8 cellular contexts compared by ENCODE assay signal in the genomic region with DNA sequence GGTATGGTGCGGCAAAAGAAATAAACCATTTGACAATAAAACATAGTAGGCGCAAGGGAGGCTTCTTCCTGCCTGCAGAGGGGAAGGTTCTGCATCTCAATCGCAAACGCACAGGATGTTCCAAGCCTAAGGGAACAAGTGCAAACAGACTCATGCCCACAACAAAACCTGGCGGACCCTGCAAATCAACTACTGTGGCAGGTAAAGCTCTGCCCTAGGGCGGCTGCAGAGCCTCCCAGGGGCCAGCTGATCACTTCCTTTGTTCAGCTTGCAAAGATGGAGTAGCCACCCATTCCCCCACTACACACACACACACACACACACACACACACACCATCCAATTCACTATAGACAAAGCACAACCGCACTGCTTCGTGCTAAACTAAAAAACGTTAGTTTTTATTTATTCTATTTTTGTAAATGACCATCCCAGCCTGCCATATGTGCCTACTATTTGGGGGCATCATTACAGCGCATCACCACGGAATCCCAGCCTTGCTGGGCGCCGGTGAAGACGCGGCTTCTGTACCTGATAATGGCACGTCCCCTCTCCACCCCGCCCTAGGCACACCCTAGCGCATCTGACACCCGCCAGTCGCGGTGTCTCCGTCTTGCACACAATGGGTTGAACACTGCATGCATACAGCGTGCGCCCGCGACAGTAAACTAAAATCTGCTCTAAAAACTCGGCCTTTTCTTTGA. TPM values are rescaled to one million over a fixed set of nuclear protein-coding genes. Genes with fewer than 3 reads are reported as not detected.
DNase-seq lines count a peak whose midpoint lies in the region; ATAC-seq and TF ChIP-seq lines count a peak whose summit lies in the region.

No MANE protein-coding gene starts in this region.

- H3K36me3 ChIP-seq in mesenchymal stem cell (ENCODE audit: control insufficient read depth in 1 of 2, insufficient read depth in 2 of 2, low read depth in 1 of 2, low read length in 2 of 2) (no peaks in the 10 kb centered on the region), uterus (no peaks in the 10 kb centered on the region)

- no peak overlapping the region for H2BK5ac ChIP-seq in mesenchymal stem cell (ENCODE audit: low read depth, low read length, poor library complexity, severe bottlenecking)

- intact Hi-C loops in Right ventricle myocardium superior (cut with DNase I) (loop anchor here (5.0 kb wide), 1 partner anchor 125 kb away; no protein-coding TSS in a partner anchor), left cardiac atrium (cut with DNase I) (loop anchor here (5.0 to 10.0 kb wide), 6 partner anchors 55 to 227 kb away; no protein-coding TSS in a partner anchor), uterus (cut with DNase I; ENCODE audit: low total_unique reads) (loop anchor here (5.0 to 10.0 kb wide), 2 partner anchors 53 to 105 kb away; no protein-coding TSS in a partner anchor)

- H2BK120ac ChIP-seq in mesenchymal stem cell (ENCODE audit: low read depth, low read length), result no peak overlapping the region

- H3K4me1 ChIP-seq in mesenchymal stem cell (ENCODE audit: control insufficient read depth, insufficient read depth, low read depth, low read length), result peaks cover 13% of the 10 kb centered on the region
- peaks cover 0 to 4% of the 10 kb centered on the region in 2 donors for H3K4me1 ChIP-seq in uterus

- H3K14ac ChIP-seq in mesenchymal stem cell (ENCODE audit: low read length in 2 of 2), result peak overlapping the region in 1 of 2 experiments; percentile 86

- H3K4me2 ChIP-seq in mesenchymal stem cell (ENCODE audit: low read length, poor library complexity, severe bottlenecking), result peak overlapping the region; percentile 99

- H3K4ac ChIP-seq in mesenchymal stem cell (ENCODE audit: low read depth in 1 of 2, low read length in 2 of 2), result peak overlapping the region in 1 of 2 experiments; percentile 78

- ATAC-seq in Right ventricle myocardium superior (ENCODE audit: poor library complexity) (no peak), left cardiac atrium (no peak), HG02840 (IDR thresholded peaks at IDR 0.05; ENCODE audit: low FRiP score, unreplicated experiment) (no peak)

- H3K9me3 ChIP-seq in mesenchymal stem cell (ENCODE audit: control insufficient read depth, low read length) (no peaks in the 10 kb centered on the region), uterus (no peaks in the 10 kb centered on the region)

- in situ Hi-C loops in astrocyte of the spinal cord (cut with HindIII; ENCODE audit: low sequenced_read_pairs), result no loop called here

- H3K27me3 ChIP-seq in mesenchymal stem cell (ENCODE audit: control insufficient read depth in 1 of 2, insufficient read depth in 1 of 2, low read length in 2 of 2), result peaks cover 0 to 5% of the 10 kb centered on the region in 2 experiments
- H3K27me3 ChIP-seq in uterus, result no peaks in the 10 kb centered on the region

- peak overlapping the region; percentile 81 for H4K91ac ChIP-seq in mesenchymal stem cell (ENCODE audit: low read length)

- peaks cover 14% of the 10 kb centered on the region for H3K79me1 ChIP-seq in mesenchymal stem cell (replicated peaks; ENCODE audit: low read length, poor library complexity, severe bottlenecking)

- TF ChIP-seq CTCF in astrocyte of the spinal cord (IDR thresholded peaks at IDR 0.05; ENCODE audit: low read depth, low read length) (no peak), uterus (IDR thresholded peaks at IDR 0.05) (no peak)

- peak overlapping the region; percentile 93 for H3K9ac ChIP-seq in mesenchymal stem cell (ENCODE audit: low read length)

- peak overlapping the region; percentile 44 for H2BK15ac ChIP-seq in mesenchymal stem cell (ENCODE audit: low read depth, poor library complexity, severe bottlenecking)

- no peak overlapping the region for H2AFZ ChIP-seq in mesenchymal stem cell (ENCODE audit: low read depth, low read length)

- no peak for TF ChIP-seq POLR2A in uterus (IDR thresholded peaks at IDR 0.05)

- H3K4me3 ChIP-seq in astrocyte of the spinal cord (ENCODE audit: low read depth, low read length) (peak overlapping the region; percentile 90), mesenchymal stem cell (ENCODE audit: insufficient read depth in 1 of 2, low read depth in 1 of 2, low read length in 2 of 2) (peak overlapping the region; percentile 89), uterus (peak overlapping the region; percentile 63 to 96)

- H3K23ac ChIP-seq in mesenchymal stem cell (ENCODE audit: low read length in 2 of 2), result peak overlapping the region in 1 of 2 experiments; percentile 77

- peak overlapping the region in 1 of 2 experiments; percentile 72 for H3K18ac ChIP-seq in mesenchymal stem cell (ENCODE audit: low read depth in 1 of 2, low read length in 2 of 2)

- peak; percentile 43 for DNase-seq in Right ventricle myocardium superior
- DNase-seq in left cardiac atrium, result no peak
- DNase-seq in astrocyte of the spinal cord (ENCODE audit: low read depth, low spot score), result peak; percentile 39
- DNase-seq in mesenchymal stem cell, result no peak
- peak; percentile 30 to 40 for DNase-seq in uterus
- no peak for DNase-seq in activated gamma-delta T cell treated with Interleukin-2 at 50 U/mL for 16 hours
- no peak for DNase-seq in activated CD4-positive, CD25-positive, alpha-beta regulatory T cell (lab: John Stamatoyannopoulos, UW)

- peak overlapping the region; percentile 65 for H4K8ac ChIP-seq in mesenchymal stem cell (ENCODE audit: low read length)

- no peak overlapping the region for H3K27ac ChIP-seq in mesenchymal stem cell (ENCODE audit: low read length, poor library complexity, severe bottlenecking)
- H3K27ac ChIP-seq in uterus, result peak overlapping the region; percentile 94 to 97

- H2AK5ac ChIP-seq in mesenchymal stem cell (ENCODE audit: low read length, severe bottlenecking), result no peak overlapping the region

- WGBS in mesenchymal stem cell, result 23% methylated on average over 18 of the region's 27 CpGs

- H2BK12ac ChIP-seq in mesenchymal stem cell (ENCODE audit: low read length in 2 of 2), result peak overlapping the region; percentile 12 to 43

RNA-seq across cellular contexts. Expression of gene DPYSL3, which starts 57.6 kb away (rescaled TPM):
- total RNA-seq in Right ventricle myocardium superior (20.5 TPM), left cardiac atrium (10 to 100 TPM; 42.4 to 55.7 TPM), uterus (100 to 1,000 TPM; 121 to 213 (median 168) TPM)
- 27.3 TPM for polyA plus RNA-seq in mesenchymal stem cell (2013, experiment 1 of 2)
- polyA plus RNA-seq in mesenchymal stem cell (2013, experiment 2 of 2), result 26.8 TPM

Comparison
In these comparisons a context has a peak if more than half of its experiments do, and no peak if none do; other contexts are left out.
1. DNase-seq: peak in Right ventricle myocardium superior (single experiment), astrocyte of the spinal cord (single experiment) and uterus (2 of 2); none in left cardiac atrium (single experiment), mesenchymal stem cell (single experiment), activated gamma-delta T cell treated with Interleukin-2 at 50 U/mL for 16 hours (single experiment) and activated CD4-positive, CD25-positive, alpha-beta regulatory T cell (0 of 4).
2. Peak in every context shown above with its lines, with median percentiles within 50 percentile points of each other: H3K4me3 ChIP-seq.